Comparison of ENCODE assay signal across 8 cellular contexts in genomic region chr11:6474423-6474792, GRCh38. TPM values are rescaled to one million over a fixed set of nuclear protein-coding genes. Genes with fewer than 3 reads are reported as not detected.
A peak's percentile ranks its signal among the peaks of the same experiment; 100 is the strongest.
DNase-seq lines count a peak whose midpoint lies in the region; ATAC-seq, FAIRE-seq and TF ChIP-seq lines count a peak whose summit lies in the region.

No MANE protein-coding gene starts in this region.

- H3K36me3 ChIP-seq in right atrium auricular region (peaks cover 26% of the 10 kb centered on the region), bronchial epithelial cell (ENCODE audit: control insufficient read depth, insufficient read depth, low read length) (peaks cover 19% of the 10 kb centered on the region), mucosa of rectum (ENCODE audit: control insufficient read depth in 2 of 2, insufficient read depth in 2 of 2, low read length in 2 of 2) (peaks cover 24 to 28% of the 10 kb centered on the region in 2 donors), aorta (ENCODE audit: control insufficient read depth in 1 of 2, insufficient read depth in 2 of 2, low read length in 1 of 2) (peaks cover 0 to 3% of the 10 kb centered on the region in 2 donors)

- intact Hi-C loops in Right ventricle myocardium superior (cut with DNase I): loop anchor here (10.0 kb wide), 1 partner anchor 140 kb away; the partner anchor contains the start of genes TAF10 and TPP1
- intact Hi-C loops in aorta (cut with DNase I): loop anchor here in 1 of 2 donors (5.0 kb wide), 1 partner anchor 37 kb away; no protein-coding TSS in a partner anchor

- H3K27me3 ChIP-seq in right atrium auricular region (no peaks in the 10 kb centered on the region), bronchial epithelial cell (ENCODE audit: control insufficient read depth, insufficient read depth, low read length) (no peaks in the 10 kb centered on the region), mucosa of rectum (ENCODE audit: control insufficient read depth in 2 of 2, insufficient read depth in 2 of 2, low read length in 2 of 2) (no peaks in the 10 kb centered on the region), aorta (ENCODE audit: control insufficient read depth in 1 of 2, insufficient read depth in 2 of 2, low read length in 1 of 2) (no peaks in the 10 kb centered on the region)

- no peaks in the 10 kb centered on the region for H3K9me3 ChIP-seq in right atrium auricular region
- H3K9me3 ChIP-seq in mucosa of rectum (ENCODE audit: control insufficient read depth in 2 of 2, low read length in 2 of 2): no peaks in the 10 kb centered on the region
- no peaks in the 10 kb centered on the region for H3K9me3 ChIP-seq in aorta (ENCODE audit: control insufficient read depth, low read length)

- peak overlapping the region; percentile 89 to 96 for H3K27ac ChIP-seq in right atrium auricular region
- H3K27ac ChIP-seq in mucosa of rectum (ENCODE audit: low read depth in 2 of 2, low read length in 2 of 2): peak overlapping the region; percentile 97
- peak overlapping the region; percentile 5 to 90 for H3K27ac ChIP-seq in aorta (ENCODE audit: low read depth in 1 of 2, low read length in 2 of 2)

- ATAC-seq in Right ventricle myocardium superior (ENCODE audit: poor library complexity) (no peak), aorta (ENCODE audit: low FRiP score) (no peak), HG03439 (IDR thresholded peaks at IDR 0.05; ENCODE audit: unreplicated experiment) (no peak)

- H3K4me1 ChIP-seq in right atrium auricular region (peaks cover 0 to 24% of the 10 kb centered on the region in 2 donors), mucosa of rectum (ENCODE audit: control insufficient read depth in 2 of 2, insufficient read depth in 2 of 2, low read length in 2 of 2) (peaks cover 21 to 33% of the 10 kb centered on the region in 2 donors), aorta (ENCODE audit: control insufficient read depth in 1 of 2, insufficient read depth in 2 of 2, low read length in 2 of 2) (no peaks in the 10 kb centered on the region)

- 19 to 21% methylated on average over 6 of the region's 6 CpGs for WGBS in aorta, 2 donors

- peak overlapping the region; percentile 49 to 82 for H3K4me3 ChIP-seq in right atrium auricular region
- H3K4me3 ChIP-seq in bronchial epithelial cell (ENCODE audit: low read depth, low read length): peak overlapping the region; percentile 48
- H3K4me3 ChIP-seq in mucosa of rectum (ENCODE audit: low read length in 2 of 2): peak overlapping the region; percentile 71 to 75
- H3K4me3 ChIP-seq in aorta (ENCODE audit: low read length in 2 of 2): peak overlapping the region; percentile 57 to 68

- DNase-seq in right atrium auricular region (ENCODE audit: low spot score) (no peak), Right ventricle myocardium superior (no peak), bronchial epithelial cell (ENCODE audit: low read depth) (no peak), aorta (no peak), NCI-H446 treated with DMSO at 0.1 percent for 48 hours (lab: John Stamatoyannopoulos, UW) (no peak), NCI-H2081 (lab: John Stamatoyannopoulos, UW) (no peak)

- peak overlapping the region; percentile 81 to 94 for H3K9ac ChIP-seq in mucosa of rectum (ENCODE audit: low read depth in 1 of 2, low read length in 2 of 2)

- no peak for TF ChIP-seq CTCF in right atrium auricular region (IDR thresholded peaks at IDR 0.05)
- no peak for TF ChIP-seq CTCF in bronchial epithelial cell (IDR thresholded peaks at IDR 0.05; ENCODE audit: insufficient read depth, low read length, severe bottlenecking)

- FAIRE-seq in bronchial epithelial cell (lab: Jason Lieb, UNC): no peak

RNA-seq across cellular contexts. Expression of gene TRIM3, which starts 0.7 kb away (rescaled TPM):
- total RNA-seq in right atrium auricular region: 10 to 100 TPM in 1 of 2 donors, 1 to 10 TPM in 1; 7.1 to 19.5 TPM
- 11.4 TPM for total RNA-seq in Right ventricle myocardium superior
- total RNA-seq in bronchial epithelial cell: 7.6 and 9.9 TPM in 2 replicates
- total RNA-seq in aorta: 10 to 100 TPM; 28.6 to 35.5 TPM
- polyA plus RNA-seq in aorta: 10 to 100 TPM; 23.5 to 44.9 TPM

RNA-seq across cellular contexts. Expression of gene ARFIP2, which starts 6.7 kb away (rescaled TPM):
- total RNA-seq in right atrium auricular region (10 to 100 TPM; 19.2 to 34.1 TPM), Right ventricle myocardium superior (13.9 TPM), bronchial epithelial cell (59.3 and 72.7 TPM in 2 replicates), aorta (10 to 100 TPM; 40.8 to 46.0 TPM)
- 10 to 100 TPM; 14.9 to 56.1 TPM for polyA plus RNA-seq in aorta

RNA-seq across cellular contexts. Expression of gene TIMM10B, which starts 6.9 kb away (rescaled TPM):
- 10 to 100 TPM; 19.8 to 22.6 TPM for total RNA-seq in right atrium auricular region
- 14.1 TPM for total RNA-seq in Right ventricle myocardium superior
- 39.5 and 42.1 TPM in 2 replicates for total RNA-seq in bronchial epithelial cell
- 10 to 100 TPM; 31.1 to 37.3 TPM for total RNA-seq in aorta
- polyA plus RNA-seq in aorta: 10 to 100 TPM; 21.0 to 39.1 TPM

RNA-seq across cellular contexts. Expression of gene DNHD1, which starts 22.7 kb away (rescaled TPM):
- total RNA-seq in right atrium auricular region (1 to 10 TPM; 4.4 to 4.8 TPM), Right ventricle myocardium superior (4.2 TPM), bronchial epithelial cell (4.5 and 8.2 TPM in 2 replicates), aorta (10 to 100 TPM; 24.1 to 28.1 TPM)
- 10 to 100 TPM in 1 of 2 donors, 1 to 10 TPM in 1; 1.9 to 20.5 TPM for polyA plus RNA-seq in aorta

RNA-seq across cellular contexts. Expression of gene HPX, which starts 33.6 kb away (rescaled TPM):
- total RNA-seq in right atrium auricular region (under 1 TPM in 1 of 2 donors, not detected in 1; 0.20 TPM), Right ventricle myocardium superior (0.35 TPM), bronchial epithelial cell (0.26 and 0.51 TPM in 2 replicates), aorta (1 to 10 TPM; 3.0 to 6.0 TPM)
- 1 to 10 TPM in 1 of 2 donors, under 1 TPM in 1; 0.50 to 1.1 TPM for polyA plus RNA-seq in aorta
